8 cellular contexts compared by ENCODE assay signal in the genomic region with DNA sequence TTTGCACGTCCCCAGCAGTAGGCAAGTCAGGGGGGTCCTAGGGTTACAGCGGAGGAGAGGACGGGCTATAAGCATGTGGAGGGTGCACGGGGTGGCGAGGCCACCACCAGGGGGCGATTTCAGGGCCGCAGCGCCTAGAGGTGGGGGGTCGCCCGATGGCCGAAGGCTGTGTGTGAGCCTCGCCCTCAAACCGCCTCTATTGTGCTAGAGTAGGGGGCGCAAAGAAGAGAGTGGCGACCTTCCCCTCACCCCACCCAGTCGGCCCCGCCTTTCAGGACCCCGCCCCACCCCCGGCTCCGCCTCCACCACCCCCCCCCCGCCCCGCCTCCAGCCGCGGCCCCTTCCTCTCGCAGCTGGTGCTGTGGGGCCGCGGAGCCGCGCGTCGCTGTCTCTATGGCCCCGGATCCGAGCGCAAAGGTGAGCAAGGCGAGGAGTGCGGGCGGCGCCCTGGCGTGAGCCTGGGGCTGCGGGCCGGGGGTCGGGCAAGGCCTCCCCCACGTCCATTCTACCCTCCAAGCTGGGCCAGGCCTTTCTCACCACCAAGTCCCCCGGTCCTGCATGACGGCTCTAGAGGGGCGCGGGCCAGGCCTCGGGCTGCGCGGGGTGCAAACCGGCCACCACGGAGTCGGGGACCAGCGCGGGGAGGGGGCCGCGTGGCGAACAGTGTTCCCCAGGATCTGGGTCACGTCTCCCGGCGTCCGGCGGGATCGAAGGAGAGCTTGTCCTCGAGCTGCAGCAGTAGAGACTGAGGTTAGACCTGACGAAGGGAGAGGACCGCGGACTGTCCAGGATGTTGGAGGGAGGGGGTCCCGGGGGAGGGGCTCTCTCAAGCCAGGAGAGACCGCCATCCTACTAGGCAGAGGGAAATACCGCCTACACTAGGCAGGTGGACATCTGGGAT. TPM values are rescaled to one million over a fixed set of nuclear protein-coding genes. Genes with fewer than 3 reads are reported as not detected.
DNase-seq lines count a peak whose midpoint lies in the region; ATAC-seq, FAIRE-seq and TF ChIP-seq lines count a peak whose summit lies in the region.

A gene with protein sequence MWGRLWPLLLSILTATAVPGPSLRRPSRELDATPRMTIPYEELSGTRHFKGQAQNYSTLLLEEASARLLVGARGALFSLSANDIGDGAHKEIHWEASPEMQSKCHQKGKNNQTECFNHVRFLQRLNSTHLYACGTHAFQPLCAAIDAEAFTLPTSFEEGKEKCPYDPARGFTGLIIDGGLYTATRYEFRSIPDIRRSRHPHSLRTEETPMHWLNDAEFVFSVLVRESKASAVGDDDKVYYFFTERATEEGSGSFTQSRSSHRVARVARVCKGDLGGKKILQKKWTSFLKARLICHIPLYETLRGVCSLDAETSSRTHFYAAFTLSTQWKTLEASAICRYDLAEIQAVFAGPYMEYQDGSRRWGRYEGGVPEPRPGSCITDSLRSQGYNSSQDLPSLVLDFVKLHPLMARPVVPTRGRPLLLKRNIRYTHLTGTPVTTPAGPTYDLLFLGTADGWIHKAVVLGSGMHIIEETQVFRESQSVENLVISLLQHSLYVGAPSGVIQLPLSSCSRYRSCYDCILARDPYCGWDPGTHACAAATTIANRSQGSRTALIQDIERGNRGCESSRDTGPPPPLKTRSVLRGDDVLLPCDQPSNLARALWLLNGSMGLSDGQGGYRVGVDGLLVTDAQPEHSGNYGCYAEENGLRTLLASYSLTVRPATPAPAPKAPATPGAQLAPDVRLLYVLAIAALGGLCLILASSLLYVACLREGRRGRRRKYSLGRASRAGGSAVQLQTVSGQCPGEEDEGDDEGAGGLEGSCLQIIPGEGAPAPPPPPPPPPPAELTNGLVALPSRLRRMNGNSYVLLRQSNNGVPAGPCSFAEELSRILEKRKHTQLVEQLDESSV (plus strand): TSS at position 330 of the 901 bp plus-strand sequence. CDS start 3,409 bp downstream, outside the sequence.

- H3K4me1 ChIP-seq in GM23338 (ENCODE audit: insufficient read depth) (peaks cover 26% of the 10 kb centered on the region), RWPE2 (ENCODE audit: insufficient read depth, poor library complexity, severe bottlenecking) (peaks cover 3% of the 10 kb centered on the region), astrocyte (ENCODE audit: insufficient read depth, low read length) (peaks cover 8% of the 10 kb centered on the region), iPS DF 6.9 (ENCODE audit: control insufficient read depth, insufficient read depth, low read length) (peaks cover 6% of the 10 kb centered on the region)

- H3K9me3 Mint-ChIP-seq in GM23338 (no peaks in the 10 kb centered on the region), astrocyte (ENCODE audit: unreplicated experiment) (no peaks in the 10 kb centered on the region)

- no peaks in the 10 kb centered on the region for H3K9me2 ChIP-seq in GM23338 (ENCODE audit: insufficient read depth)

- in situ Hi-C loops in Caki2 (cut with HindIII; ENCODE audit: low pct_unique_long_range_greater_than_20kb, low sequenced_read_pairs): no loop called here

- H3K27me3 Mint-ChIP-seq in GM23338 (ENCODE audit: insufficient read depth, low read depth, poor library complexity): peaks cover 15% of the 10 kb centered on the region
- no peaks in the 10 kb centered on the region for H3K27me3 Mint-ChIP-seq in astrocyte (ENCODE audit: low read depth, unreplicated experiment)

- no CpG with 5 or more reads among the region's 71 CpGs for WGBS in iPS DF 6.9 (ENCODE audit: insufficient coverage, insufficient read length)

- H3K9ac ChIP-seq in astrocyte (ENCODE audit: low read length): peak within 1 kb of the TSS; percentile 72

- H3K27ac ChIP-seq in GM23338 (ENCODE audit: low read depth) (no peak within 1 kb of the TSS), RWPE2 (ENCODE audit: poor library complexity, severe bottlenecking) (no peak within 1 kb of the TSS), astrocyte (ENCODE audit: low read depth, low read length) (no peak within 1 kb of the TSS), iPS DF 6.9 (ENCODE audit: low read length) (no peak within 1 kb of the TSS)

- peak; percentile 87 for ATAC-seq in GM23338
- ATAC-seq in RWPE2 (ENCODE audit: low read depth): peak; percentile 69
- no peak for ATAC-seq in GM18861 (IDR thresholded peaks at IDR 0.05; ENCODE audit: unreplicated experiment)

- H3K36me3 Mint-ChIP-seq in GM23338 (ENCODE audit: low read depth) (0 out of 3 replicates have a peak, but pooled peaks cover 3% of the 10 kb centered on the region), astrocyte (ENCODE audit: low read depth, unreplicated experiment) (no peaks in the 10 kb centered on the region)

- H3K36me3 ChIP-seq in GM23338 (ENCODE audit: insufficient read depth) (no peaks in the 10 kb centered on the region), RWPE2 (ENCODE audit: low read depth) (no peaks in the 10 kb centered on the region), astrocyte (ENCODE audit: insufficient read depth, low read length) (peaks cover 10% of the 10 kb centered on the region), iPS DF 6.9 (ENCODE audit: control insufficient read depth, insufficient read depth, low read length) (no peaks in the 10 kb centered on the region)

- peak within 1 kb of the TSS; percentile 96 for H3K4me2 ChIP-seq in GM23338
- H3K4me2 ChIP-seq in astrocyte (ENCODE audit: low read length): peak within 1 kb of the TSS; percentile 96

- FAIRE-seq in astrocyte (lab: Jason Lieb, UNC): no peak

- DNase-seq in Caki2 (ENCODE audit: low read depth) (peak; percentile 4), GM23338 (ENCODE audit: low spot score) (peak; percentile 86), RWPE2 (ENCODE audit: low spot score) (no peak), astrocyte (ENCODE audit: low read depth) (no peak), iPS DF 6.9 (ENCODE audit: low read depth, low spot score) (no peak), skeletal muscle cell (ENCODE audit: low read depth) (no peak), NCI-H446 treated with DMSO at 0.1 percent for 48 hours (lab: John Stamatoyannopoulos, UW) (no peak)

- H4K20me1 ChIP-seq in GM23338 (replicated peaks; ENCODE audit: insufficient read depth): no peaks in the 10 kb centered on the region
- H4K20me1 ChIP-seq in astrocyte (ENCODE audit: insufficient read depth, low read length): no peaks in the 10 kb centered on the region

- H3K27me3 ChIP-seq in GM23338 (ENCODE audit: insufficient read depth) (no peaks in the 10 kb centered on the region), RWPE2 (ENCODE audit: insufficient read depth, poor library complexity, severe bottlenecking) (no peaks in the 10 kb centered on the region), astrocyte (ENCODE audit: insufficient read depth, low read length) (no peaks in the 10 kb centered on the region), iPS DF 6.9 (ENCODE audit: control insufficient read depth, insufficient read depth, low read length) (no peaks in the 10 kb centered on the region)

- H3F3A ChIP-seq in GM23338 (replicated peaks; ENCODE audit: low read depth): peaks cover 5% of the 10 kb centered on the region; the same call in 1 of the 2 replicates

- H3K27ac Mint-ChIP-seq in GM23338 (no peak within 1 kb of the TSS), astrocyte (ENCODE audit: unreplicated experiment) (no peak within 1 kb of the TSS)

- H3K4me3 Mint-ChIP-seq in GM23338 (peak within 1 kb of the TSS; percentile 77), astrocyte (ENCODE audit: unreplicated experiment) (peak within 1 kb of the TSS; percentile 80)

- H3K79me2 ChIP-seq in GM23338 (replicated peaks; ENCODE audit: insufficient read depth) (no peaks in the 10 kb centered on the region), astrocyte (ENCODE audit: insufficient read depth, low read length) (no peaks in the 10 kb centered on the region)

- H3K9me3 ChIP-seq in RWPE2 (ENCODE audit: severe bottlenecking) (no peaks in the 10 kb centered on the region), astrocyte (ENCODE audit: insufficient read depth, low read depth, low read length) (no peaks in the 10 kb centered on the region), iPS DF 6.9 (ENCODE audit: control insufficient read depth, insufficient read depth, low read length) (no peaks in the 10 kb centered on the region)

- peaks cover 32% of the 10 kb centered on the region for H3K4me1 Mint-ChIP-seq in GM23338
- peaks cover 10% of the 10 kb centered on the region for H3K4me1 Mint-ChIP-seq in astrocyte (ENCODE audit: low read depth, unreplicated experiment)

- H3K4me3 ChIP-seq in GM23338 (peak within 1 kb of the TSS; percentile 92), RWPE2 (ENCODE audit: severe bottlenecking) (peak within 1 kb of the TSS; percentile 43), astrocyte (ENCODE audit: insufficient read depth, low read depth, low read length) (peak within 1 kb of the TSS; percentile 72), iPS DF 6.9 (ENCODE audit: low read length) (peak within 1 kb of the TSS; percentile 70), skeletal muscle cell (ENCODE audit: low read depth, low read length) (peak within 1 kb of the TSS; percentile 72)

- peak; percentile 67 to 78 for TF ChIP-seq CTCF in GM23338 (conservative IDR thresholded peaks at IDR 0.05; ENCODE audit: low read depth in 2 of 2)
- TF ChIP-seq CTCF in RWPE2 (IDR thresholded peaks at IDR 0.05; ENCODE audit: poor library complexity, severe bottlenecking): peak; percentile 60
- TF ChIP-seq CTCF in astrocyte (IDR thresholded peaks at IDR 0.05; ENCODE audit: insufficient read depth, low read depth, low read length): peak; percentile 48

- H2AFZ ChIP-seq in GM23338: peak within 1 kb of the TSS; percentile 98
- H2AFZ ChIP-seq in astrocyte (ENCODE audit: low read depth, low read length): peak within 1 kb of the TSS; percentile 88

TF ChIP-seq in GM23338, 12 proteins besides CTCF, POLR2A, EP300 and RAD21:
- TF ChIP-seq JUNB (IDR thresholded peaks at IDR 0.05; ENCODE audit: unreplicated experiment) (no peak), POLR2AphosphoS5 (IDR thresholded peaks at IDR 0.05; ENCODE audit: low read depth) (peak; percentile 71; the same call in 1 of the 2 replicates)

RNA-seq across cellular contexts. Expression of the gene that starts here (rescaled TPM):
- total RNA-seq in Caki2 (2014; rRNA removed; shearing (Covaris generic); ENCODE audit: low replicate concordance): 0.96 and 6.6 TPM in 2 replicates
- total RNA-seq in GM23338 (2014; rRNA removed; shearing (Covaris generic)): 7.3 and 8.5 TPM in 2 replicates
- 5.3 and 6.3 TPM in 2 replicates for polyA plus RNA-seq in GM23338 (2016; fragmentation: Nextera tagmentation; extraction: Ambion mirVana)
- 5.9 and 7.1 TPM in 2 replicates for total RNA-seq in astrocyte

Comparison
In these comparisons a context has a peak if more than half of its experiments do, and no peak if none do; other contexts are left out.
1. DNase-seq: peak in Caki2 (single experiment) and GM23338 (single experiment); none in RWPE2 (single experiment), astrocyte (single experiment), iPS DF 6.9 (single experiment), skeletal muscle cell (single experiment) and NCI-H446 treated with DMSO at 0.1 percent for 48 hours (single experiment).
2. Peak in every context shown above with its lines, with median percentiles within 50 percentile points of each other: H3K4me3 ChIP-seq and CTCF ChIP-seq.